Comparison of ENCODE assay signal across 27 cellular contexts in genomic region chr14:72611956-72612500, GRCh38.
DNase-seq lines count a peak whose midpoint lies in the region; ATAC-seq, FAIRE-seq and TF ChIP-seq lines count a peak whose summit lies in the region.
"Had no signal": no experiment of that assay in that cellular context is flagged by ENCODE, and none has a peak within 500 bp of the region (broad histone marks: within the 10 kb centered on the region; RNA-seq: fewer than 3 reads in every experiment).

No MANE protein-coding gene starts in this region.

- no peaks in the 10 kb centered on the region for H3K36me3 Mint-ChIP-seq in activated naive CD8-positive, alpha-beta T cell treated with anti-CD3 and anti-CD28 coated beads for 36 hours
- no peaks in the 10 kb centered on the region for H3K36me3 Mint-ChIP-seq in activated naive CD8-positive, alpha-beta T cell treated with anti-CD3 and anti-CD28 coated beads, Interleukin-2, amount 50 U/mL, for 24 hours (ENCODE audit: low read depth)
- no peaks in the 10 kb centered on the region for H3K36me3 Mint-ChIP-seq in osteocyte (ENCODE audit: unreplicated experiment)
- H3K36me3 Mint-ChIP-seq in T-cell = no peaks in the 10 kb centered on the region
- H3K36me3 Mint-ChIP-seq: CD4-positive, CD25-positive, alpha-beta regulatory T cell; naive thymus-derived CD8-positive, alpha-beta T cell; WTC11 had no signal

- H3K27ac Mint-ChIP-seq in activated naive CD8-positive, alpha-beta T cell treated with anti-CD3 and anti-CD28 coated beads for 36 hours = peak overlapping the region; percentile 34
- no peak overlapping the region for H3K27ac Mint-ChIP-seq in activated naive CD8-positive, alpha-beta T cell treated with anti-CD3 and anti-CD28 coated beads, Interleukin-2, amount 50 U/mL, for 24 hours
- H3K27ac Mint-ChIP-seq in osteocyte (ENCODE audit: unreplicated experiment) = no peak overlapping the region
- no peak overlapping the region for H3K27ac Mint-ChIP-seq in T-cell
- H3K27ac Mint-ChIP-seq: CD4-positive, CD25-positive, alpha-beta regulatory T cell; stimulated activated naive CD8-positive, alpha-beta T cell treated with anti-CD3 and anti-CD28 coated beads, Interleukin-15, Interleukin-2, amounts not matched to agents 100 ng/mL and 50 ng/mL, for 24 hours; WTC11 had no signal

- FAIRE-seq in urothelium cell line (lab: Jason Lieb, UNC) = peak; percentile 94
- FAIRE-seq: GM19239, H54 had no signal

- no peaks in the 10 kb centered on the region for H3K9me3 Mint-ChIP-seq in activated naive CD8-positive, alpha-beta T cell treated with anti-CD3 and anti-CD28 coated beads for 36 hours
- H3K9me3 Mint-ChIP-seq in activated naive CD8-positive, alpha-beta T cell treated with anti-CD3 and anti-CD28 coated beads, Interleukin-2, amount 50 U/mL, for 24 hours = no peaks in the 10 kb centered on the region
- H3K9me3 Mint-ChIP-seq in osteocyte (ENCODE audit: unreplicated experiment) (no peaks in the 10 kb centered on the region), T-cell (no peaks in the 10 kb centered on the region)
- H3K9me3 Mint-ChIP-seq: activated CD4-positive, alpha-beta T cell treated with anti-CD3 and anti-CD28 coated beads, Interleukin-2, amount 10 ng/mL, durations not matched to agents 24 days and 14 days; CD4-positive, CD25-positive, alpha-beta regulatory T cell; naive thymus-derived CD8-positive, alpha-beta T cell; stimulated activated naive CD8-positive, alpha-beta T cell treated with anti-CD3 and anti-CD28 coated beads, Interleukin-15, Interleukin-2, amounts not matched to agents 100 ng/mL and 50 ng/mL, for 24 hours had no signal

- TF ChIP-seq CTCF in osteocyte (IDR thresholded peaks at IDR 0.05) = no peak

- DNase-seq in activated naive CD8-positive, alpha-beta T cell treated with anti-CD3 and anti-CD28 coated beads for 36 hours = no peak
- DNase-seq in activated naive CD8-positive, alpha-beta T cell treated with anti-CD3 and anti-CD28 coated beads, Interleukin-2, amount 50 U/mL, for 24 hours = no peak
- peak; percentile 9 for DNase-seq in ecto neural progenitor cell (ENCODE audit: low spot score)
- peak; percentile 68 for DNase-seq in osteocyte (ENCODE audit: extremely low spot score, unreplicated experiment)
- no peak for DNase-seq in urothelium cell line (ENCODE audit: low spot score)
- no peak for DNase-seq in T-cell
- no peak for DNase-seq in NCI-H1930 (lab: John Stamatoyannopoulos, UW)
- DNase-seq: activated CD4-positive, alpha-beta T cell treated with anti-CD3 and anti-CD28 coated beads, Interleukin-2, amount 10 ng/mL, durations not matched to agents 24 days and 14 days; activated naive CD4-positive, alpha-beta T cell treated with anti-CD3 and anti-CD28 coated beads, Interleukin-2, amount 50 U/mL, for 16 hours; AML-193; CD4-positive, CD25-positive, alpha-beta regulatory T cell; foreskin fibroblast; KG1; lower lobe of right lung; MG63; naive thymus-derived CD8-positive, alpha-beta T cell; NCI-H1105; NCI-H2029; NK-92 treated with Interleukin-12 subunit alpha and Interleukin-12 subunit beta, amount 100 ng/mL, for 24 hours; spleen; stimulated activated CD8-positive, alpha-beta memory T cell treated with anti-CD3 and anti-CD28 coated beads, Interleukin-4, amount 100 ng/mL, for 48 hours had no signal

- ATAC-seq in activated naive CD8-positive, alpha-beta T cell treated with anti-CD3 and anti-CD28 coated beads, Interleukin-2, amount 50 U/mL, for 24 hours = no peak
- ATAC-seq in GM19467 (IDR thresholded peaks at IDR 0.05; ENCODE audit: unreplicated experiment) (no peak), T-cell (replicated peaks in 1 of 4) (no peak)
- ATAC-seq: esophagus mucosa; lower lobe of right lung; naive thymus-derived CD8-positive, alpha-beta T cell; WTC11 had no signal

- POLR2A ChIA-PET in T-cell (lab: Charles Lee) = no interaction called here

- H3K4me1 Mint-ChIP-seq in activated naive CD8-positive, alpha-beta T cell treated with anti-CD3 and anti-CD28 coated beads for 36 hours = no peaks in the 10 kb centered on the region
- H3K4me1 Mint-ChIP-seq in activated naive CD8-positive, alpha-beta T cell treated with anti-CD3 and anti-CD28 coated beads, Interleukin-2, amount 50 U/mL, for 24 hours = peaks cover 3% of the 10 kb centered on the region
- H3K4me1 Mint-ChIP-seq in osteocyte (ENCODE audit: unreplicated experiment) (peaks cover 62% of the 10 kb centered on the region), T-cell (no peaks in the 10 kb centered on the region)
- H3K4me1 Mint-ChIP-seq: CD4-positive, CD25-positive, alpha-beta regulatory T cell had no signal

- H3K4me3 Mint-ChIP-seq in activated naive CD8-positive, alpha-beta T cell treated with anti-CD3 and anti-CD28 coated beads for 36 hours = no peak overlapping the region
- no peak overlapping the region for H3K4me3 Mint-ChIP-seq in activated naive CD8-positive, alpha-beta T cell treated with anti-CD3 and anti-CD28 coated beads, Interleukin-2, amount 50 U/mL, for 24 hours
- H3K4me3 Mint-ChIP-seq in osteocyte (ENCODE audit: unreplicated experiment) = no peak overlapping the region
- no peak overlapping the region for H3K4me3 Mint-ChIP-seq in T-cell
- H3K4me3 Mint-ChIP-seq: activated CD4-positive, alpha-beta T cell treated with anti-CD3 and anti-CD28 coated beads, Interleukin-2, amount 10 ng/mL, durations not matched to agents 24 days and 14 days; CD4-positive, CD25-positive, alpha-beta regulatory T cell; naive thymus-derived CD8-positive, alpha-beta T cell; stimulated activated naive CD8-positive, alpha-beta T cell treated with anti-CD3 and anti-CD28 coated beads, Interleukin-15, Interleukin-2, amounts not matched to agents 100 ng/mL and 50 ng/mL, for 24 hours; WTC11 had no signal

- no peaks in the 10 kb centered on the region for H3K27me3 Mint-ChIP-seq in activated naive CD8-positive, alpha-beta T cell treated with anti-CD3 and anti-CD28 coated beads for 36 hours
- H3K27me3 Mint-ChIP-seq in activated naive CD8-positive, alpha-beta T cell treated with anti-CD3 and anti-CD28 coated beads, Interleukin-2, amount 50 U/mL, for 24 hours = peaks cover 6% of the 10 kb centered on the region
- H3K27me3 Mint-ChIP-seq in osteocyte (ENCODE audit: unreplicated experiment) = no peaks in the 10 kb centered on the region
- H3K27me3 Mint-ChIP-seq in T-cell = peaks cover 0 to 6% of the 10 kb centered on the region in 2 donors

- CTCF ChIA-PET in T-cell (lab: Charles Lee) = no interaction called here

Comparison
In these comparisons a context has a peak if more than half of its experiments do, and no peak if none do; other contexts are left out.
1. DNase-seq: peak in ecto neural progenitor cell (single experiment) and osteocyte (single experiment); none in activated naive CD8-positive, alpha-beta T cell treated with anti-CD3 and anti-CD28 coated beads for 36 hours (single experiment), activated naive CD8-positive, alpha-beta T cell treated with anti-CD3 and anti-CD28 coated beads, Interleukin-2, amount 50 U/mL, for 24 hours (single experiment), urothelium cell line (single experiment), T-cell (0 of 34) and NCI-H1930 (0 of 2).